8 cellular contexts compared by ENCODE assay signal in the genomic region with DNA sequence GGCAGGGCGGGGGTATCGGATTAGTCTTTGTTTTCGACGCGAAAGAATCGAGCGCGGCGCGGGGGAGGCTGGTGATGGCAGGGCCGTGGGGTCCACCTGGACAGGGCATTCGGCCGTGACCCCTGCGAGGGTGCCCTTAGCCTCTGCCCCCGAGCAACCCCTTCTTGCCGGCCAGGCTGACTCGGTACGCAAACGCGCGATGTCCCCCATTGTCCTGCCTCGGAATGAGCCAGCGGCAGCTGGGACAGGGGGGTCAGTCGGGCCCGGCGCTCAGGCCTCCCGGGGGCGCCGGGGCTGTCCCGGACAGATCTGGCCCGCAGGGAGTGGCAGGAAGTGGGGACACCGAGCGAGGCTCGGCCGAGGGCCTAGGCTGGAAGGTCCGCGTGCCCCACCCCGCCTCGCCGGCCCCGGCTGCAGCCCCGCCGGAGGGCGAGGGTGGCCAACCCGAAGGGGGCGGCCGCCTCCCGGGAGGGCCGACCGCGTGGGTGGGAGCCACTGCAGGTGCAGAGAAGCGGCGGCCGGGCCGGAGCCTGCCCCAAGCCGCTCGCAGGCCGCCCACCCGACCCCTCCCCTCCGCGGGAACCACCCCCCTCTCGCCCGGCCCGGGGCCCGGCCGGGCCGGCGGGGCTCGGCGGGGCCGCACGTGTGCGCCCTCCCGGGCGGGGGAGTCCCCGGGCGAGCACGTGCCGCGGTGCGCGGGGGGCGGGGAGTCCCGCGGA. TPM values are rescaled to one million over a fixed set of nuclear protein-coding genes. Genes with fewer than 3 reads are reported as not detected.
DNase-seq lines count a peak whose midpoint lies in the region; ATAC-seq and TF ChIP-seq lines count a peak whose summit lies in the region.

Gene TET3, plus strand, starts transcription at position 708 of the 719 bp plus-strand sequence. CDS start 1,494 bp downstream, outside the sequence.

- ATAC-seq in GM18505 (IDR thresholded peaks at IDR 0.05; ENCODE audit: unreplicated experiment), result peak; percentile 48
- peak; percentile 33 for ATAC-seq in HG03103 (IDR thresholded peaks at IDR 0.05; ENCODE audit: low read depth, unreplicated experiment)
- peak; percentile 35 for ATAC-seq in stimulated activated naive CD8-positive, alpha-beta T cell treated with anti-CD3 and anti-CD28 coated beads, Interleukin-15, amount 100 ng/mL, for 72 hours
- no peak for ATAC-seq in HG02970 (IDR thresholded peaks at IDR 0.05; ENCODE audit: low FRiP score, unreplicated experiment)

- no peaks in the 10 kb centered on the region for H3K27me3 Mint-ChIP-seq in stimulated activated naive CD8-positive, alpha-beta T cell treated with anti-CD3 and anti-CD28 coated beads, Interleukin-15, amount 100 ng/mL, for 72 hours

- DNase-seq in T1000 (lab: John Stamatoyannopoulos, UW) (peak; percentile 14), colonic mucosa (peak; percentile 62), lung microvascular endothelial cell (ENCODE audit: low read depth in 2 of 2) (peak; percentile 47 to 70)
- DNase-seq in stimulated activated naive CD8-positive, alpha-beta T cell treated with anti-CD3 and anti-CD28 coated beads, Interleukin-15, amount 100 ng/mL, for 72 hours, result peak; percentile 51 to 55

- peak within 1 kb of the TSS; percentile 52 for H3K4me3 ChIP-seq in colonic mucosa

- H3K4me3 Mint-ChIP-seq in stimulated activated naive CD8-positive, alpha-beta T cell treated with anti-CD3 and anti-CD28 coated beads, Interleukin-15, amount 100 ng/mL, for 72 hours, result peak within 1 kb of the TSS; percentile 95 to 98

- no peaks in the 10 kb centered on the region for H3K36me3 ChIP-seq in colonic mucosa

- H3K9me3 Mint-ChIP-seq in stimulated activated naive CD8-positive, alpha-beta T cell treated with anti-CD3 and anti-CD28 coated beads, Interleukin-15, amount 100 ng/mL, for 72 hours, result no peaks in the 10 kb centered on the region

- no peaks in the 10 kb centered on the region for H3K9me3 ChIP-seq in colonic mucosa

- intact Hi-C loops in colonic mucosa (cut with DNase I), result loop anchor here (5.0 to 10.0 kb wide), 2 partner anchors 57 to 160 kb away; partner anchors contain the start of genes DGUOK and STAMBP

- H3K4me1 Mint-ChIP-seq in stimulated activated naive CD8-positive, alpha-beta T cell treated with anti-CD3 and anti-CD28 coated beads, Interleukin-15, amount 100 ng/mL, for 72 hours, result peaks cover 79% of the 10 kb centered on the region

- TF ChIP-seq CTCF in 22Rv1 (IDR thresholded peaks at IDR 0.05), result no peak
- TF ChIP-seq CTCF in colonic mucosa (IDR thresholded peaks at IDR 0.05), result no peak

- peak within 1 kb of the TSS; percentile 88 to 98 for H3K27ac Mint-ChIP-seq in stimulated activated naive CD8-positive, alpha-beta T cell treated with anti-CD3 and anti-CD28 coated beads, Interleukin-15, amount 100 ng/mL, for 72 hours

- peak within 1 kb of the TSS; percentile 90 to 92 for H3K9ac ChIP-seq in colonic mucosa (ENCODE audit: low read depth in 2 of 2, low read length in 2 of 2)

- no peaks in the 10 kb centered on the region for H3K27me3 ChIP-seq in colonic mucosa

- no peak for TF ChIP-seq POLR2A in GM18505 (IDR thresholded peaks at IDR 0.05; ENCODE audit: borderline replicate concordance, extremely low read depth, insufficient read depth, insufficient read length)

- peaks cover 35% of the 10 kb centered on the region for H3K4me1 ChIP-seq in colonic mucosa

- H3K27ac ChIP-seq in 22Rv1, result peak within 1 kb of the TSS; percentile 100
- peak within 1 kb of the TSS; percentile 97 for H3K27ac ChIP-seq in colonic mucosa

RNA-seq across cellular contexts. Expression of gene TET3, which starts in this region (rescaled TPM):
- 10 to 100 TPM; 17.8 to 22.9 TPM for total RNA-seq in colonic mucosa
- total RNA-seq in lung microvascular endothelial cell, result 3.1 and 4.0 TPM in 2 replicates
